20 cellular contexts compared by ENCODE assay signal in genomic region chr12:132510746-132511477, GRCh38. TPM values are rescaled to one million over a fixed set of nuclear protein-coding genes. Genes with fewer than 3 reads are reported as not detected.
DNase-seq lines count a peak whose midpoint lies in the region; ATAC-seq, FAIRE-seq and TF ChIP-seq lines count a peak whose summit lies in the region.
"Had no signal": no experiment of that assay in that cellular context is flagged by ENCODE, and none has a peak within 500 bp of the region (broad histone marks: within the 10 kb centered on the region; RNA-seq: fewer than 3 reads in every experiment).

No MANE protein-coding gene starts in this region.

- no peak overlapping the region for H3K27ac Mint-ChIP-seq in activated T-cell treated with anti-CD3 and anti-CD28 coated beads, Interleukin-2, amount 50 U/mL, for 72 hours
- H3K27ac Mint-ChIP-seq in activated CD8-positive, alpha-beta T cell treated with anti-CD3 and anti-CD28 coated beads for 36 hours, result no peak overlapping the region
- H3K27ac Mint-ChIP-seq: B cell had no signal

- ATAC-seq in HepG2, result no peak
- ATAC-seq in right lobe of liver, result no peak
- no peak for ATAC-seq in GM12878
- ATAC-seq in GM21423 (IDR thresholded peaks at IDR 0.05; ENCODE audit: unreplicated experiment), result no peak
- no peak for ATAC-seq in activated T-cell treated with anti-CD3 and anti-CD28 coated beads, Interleukin-2, amount 50 U/mL, for 72 hours (replicated peaks in 1 of 2)
- ATAC-seq in activated CD8-positive, alpha-beta T cell treated with anti-CD3 and anti-CD28 coated beads for 36 hours, result no peak

- TSS peak; percentile 38 for BruUV-seq in HepG2 (replicated peaks; lab: Mats Ljungman, UMichigan)
- BruUV-seq in GM12878 (replicated peaks; lab: Mats Ljungman, UMichigan), result no TSS peak

- H3K79me1 ChIP-seq in neuronal stem cell (ENCODE audit: low read depth, low read length), result peaks cover 20% of the 10 kb centered on the region

- H3K27me3 Mint-ChIP-seq in activated T-cell treated with anti-CD3 and anti-CD28 coated beads, Interleukin-2, amount 50 U/mL, for 72 hours (ENCODE audit: low read depth), result no peaks in the 10 kb centered on the region
- no peaks in the 10 kb centered on the region for H3K27me3 Mint-ChIP-seq in activated CD8-positive, alpha-beta T cell treated with anti-CD3 and anti-CD28 coated beads for 36 hours
- H3K27me3 Mint-ChIP-seq: B cell had no signal

- in situ Hi-C loops in HepG2 (cut with HindIII; ENCODE audit: extremely low pct_ligation_motif_present, low pct_unique_long_range_greater_than_20kb) (no loop called here), GM12878 (cut with MboI) (loop anchor here (5.0 kb wide), 1 partner anchor 94 kb away; no protein-coding TSS in a partner anchor)

- peaks cover 6% of the 10 kb centered on the region for H3K79me2 ChIP-seq in HepG2 (ENCODE audit: insufficient read depth, low read length)
- peaks cover 9% of the 10 kb centered on the region for H3K79me2 ChIP-seq in GM12878 (ENCODE audit: control insufficient read depth, insufficient read depth, low read length)

- DNase-seq in HepG2 (ENCODE audit: low spot score) (no peak), right lobe of liver (no peak), GM12878 (ENCODE audit: low read depth, low spot score) (no peak), neuronal stem cell (ENCODE audit: low spot score) (no peak), NCI-H1930 (lab: John Stamatoyannopoulos, UW) (no peak)
- no peak for DNase-seq in activated T-cell treated with anti-CD3 and anti-CD28 coated beads, Interleukin-2, amount 50 U/mL, for 72 hours
- DNase-seq in activated CD8-positive, alpha-beta T cell treated with anti-CD3 and anti-CD28 coated beads for 36 hours, result no peak
- DNase-seq: COR-L47, DMS153, GDM1, Karpas-422, NCI-H1694, NCI-H2081 treated with DMSO at 0.1 percent for 48 hours, NCI-H446, NCI-H526, SJCRH30 had no signal

- TF ChIP-seq CTCF in HepG2 (CRISPR knock-in tag; IDR thresholded peaks at IDR 0.05), result no peak
- TF ChIP-seq CTCF in right lobe of liver (IDR thresholded peaks at IDR 0.05), result no peak
- TF ChIP-seq CTCF in GM12878 (IDR thresholded peaks at IDR 0.05 in 2 of 3, conservative IDR thresholded peaks at IDR 0.05 in 1 of 3; ENCODE audit: control insufficient read depth in 2 of 3, extremely low read depth in 1 of 3, insufficient read depth in 1 of 3, low read depth in 3 of 3, low read length in 3 of 3), result no peak
- TF ChIP-seq CTCF in activated CD8-positive, alpha-beta T cell treated with anti-CD3 and anti-CD28 coated beads for 36 hours (IDR thresholded peaks at IDR 0.05), result no peak

- no peak overlapping the region for H4K8ac ChIP-seq in neuronal stem cell (ENCODE audit: low read depth, low read length)

- H3K14ac ChIP-seq in neuronal stem cell (ENCODE audit: low read length), result no peak overlapping the region

- FAIRE-seq in HepG2 (lab: Jason Lieb, UNC), result no peak
- no peak for FAIRE-seq in GM12878 (lab: Jason Lieb, UNC)
- FAIRE-seq: H54, RCC 7860 had no signal

- no peak overlapping the region for H2AFZ ChIP-seq in HepG2 (ENCODE audit: low read length)
- no peak overlapping the region for H2AFZ ChIP-seq in GM12878 (ENCODE audit: control insufficient read depth, low read depth, low read length)
- H2AFZ ChIP-seq in neuronal stem cell (ENCODE audit: low read length), result no peak overlapping the region

- H4K20me1 ChIP-seq in HepG2 (ENCODE audit: insufficient read depth, low read length) (peaks cover 20% of the 10 kb centered on the region; the same call in 1 of the 2 replicates), GM12878 (ENCODE audit: control insufficient read depth, insufficient read depth) (peaks cover 2% of the 10 kb centered on the region)

- no peak overlapping the region for H3K4me3 Mint-ChIP-seq in activated T-cell treated with anti-CD3 and anti-CD28 coated beads, Interleukin-2, amount 50 U/mL, for 72 hours
- H3K4me3 Mint-ChIP-seq in activated CD8-positive, alpha-beta T cell treated with anti-CD3 and anti-CD28 coated beads for 36 hours, result no peak overlapping the region
- H3K4me3 Mint-ChIP-seq: B cell had no signal

- TF ChIP-seq RAD21 in HepG2 (CRISPR knock-in tag; IDR thresholded peaks at IDR 0.05), result no peak
- TF ChIP-seq RAD21 in GM12878 (IDR thresholded peaks at IDR 0.05; ENCODE audit: insufficient read depth, low read depth, low read length), result no peak

- RAD21 ChIA-PET in GM12878 (lab: Charles Lee; ENCODE audit: unreplicated experiment), result no interaction called here

- no peak overlapping the region for H2BK12ac ChIP-seq in neuronal stem cell (ENCODE audit: low read length)

- 98% methylated on average over 16 of the region's 25 CpGs for WGBS in HepG2 (ENCODE audit: low lambda C conversion rate)
- 94% methylated on average over 10 of the region's 25 CpGs for WGBS in right lobe of liver (ENCODE audit: insufficient coverage, low coverage, low lambda C conversion rate, missing lambda C conversion rate)
- 79% methylated on average over 24 of the region's 25 CpGs for WGBS in GM12878 (ENCODE audit: insufficient coverage, insufficient replicate concordance, low lambda C conversion rate, missing lambda C conversion rate)
- no CpG with 5 or more reads among the region's 25 CpGs for WGBS in neuronal stem cell (ENCODE audit: extremely low coverage in 2 of 2, insufficient read length in 2 of 2, insufficient replicate concordance in 1 of 2), 2 donors

- no peaks in the 10 kb centered on the region for H3K9me3 Mint-ChIP-seq in activated T-cell treated with anti-CD3 and anti-CD28 coated beads, Interleukin-2, amount 50 U/mL, for 72 hours
- no peaks in the 10 kb centered on the region for H3K9me3 Mint-ChIP-seq in activated CD8-positive, alpha-beta T cell treated with anti-CD3 and anti-CD28 coated beads for 36 hours

- SMC1A ChIA-PET in GM12878 (lab: Charles Lee; ENCODE audit: uncharacterized antibody, unreplicated experiment), result no interaction called here

- no peak overlapping the region for H3K4me2 ChIP-seq in HepG2 (ENCODE audit: low read depth, low read length)
- H3K4me2 ChIP-seq in GM12878 (ENCODE audit: control insufficient read depth, insufficient read depth), result no peak overlapping the region
- H3K4me2 ChIP-seq in neuronal stem cell (ENCODE audit: insufficient read depth, low read length, poor library complexity, severe bottlenecking), result no peak overlapping the region

- H2BK5ac ChIP-seq in neuronal stem cell (ENCODE audit: low read length), result peak overlapping the region; percentile 53

- no peaks in the 10 kb centered on the region for H3K9me3 ChIP-seq in HepG2 (ENCODE audit: low read length)
- H3K9me3 ChIP-seq in right lobe of liver, result no peaks in the 10 kb centered on the region
- H3K9me3 ChIP-seq in GM12878 (replicated peaks; ENCODE audit: control insufficient read depth, insufficient read depth, low read length), result no peaks in the 10 kb centered on the region
- H3K9me3 ChIP-seq in neuronal stem cell (replicated peaks in 1 of 2; ENCODE audit: control insufficient read depth in 2 of 2, insufficient read depth in 1 of 2, low read depth in 1 of 2, low read length in 2 of 2), result peaks cover 0 to 5% of the 10 kb centered on the region in 2 donors
- H3K9me3 ChIP-seq: SJCRH30 had no signal

- no peak overlapping the region for H3K4ac ChIP-seq in neuronal stem cell (ENCODE audit: low read length)

- no peak overlapping the region for H3K18ac ChIP-seq in neuronal stem cell (ENCODE audit: low read length)

- H3K36me3 Mint-ChIP-seq in activated T-cell treated with anti-CD3 and anti-CD28 coated beads, Interleukin-2, amount 50 U/mL, for 72 hours (ENCODE audit: insufficient read depth in 2 of 2), result peaks cover 0 to 1% of the 10 kb centered on the region in 2 donors
- peaks cover 7% of the 10 kb centered on the region for H3K36me3 Mint-ChIP-seq in activated CD8-positive, alpha-beta T cell treated with anti-CD3 and anti-CD28 coated beads for 36 hours (ENCODE audit: low read depth)

- H3K4me1 Mint-ChIP-seq in activated T-cell treated with anti-CD3 and anti-CD28 coated beads, Interleukin-2, amount 50 U/mL, for 72 hours (ENCODE audit: low read depth), result peaks cover 11% of the 10 kb centered on the region
- peaks cover 14% of the 10 kb centered on the region for H3K4me1 Mint-ChIP-seq in activated CD8-positive, alpha-beta T cell treated with anti-CD3 and anti-CD28 coated beads for 36 hours (ENCODE audit: low read depth)

- H3K4me1 ChIP-seq in HepG2 (ENCODE audit: insufficient read depth, low read length), result peaks cover 1% of the 10 kb centered on the region; the same call in 1 of the 2 replicates
- peaks cover 0 to 25% (median 10%) of the 10 kb centered on the region in 4 donors for H3K4me1 ChIP-seq in right lobe of liver
- peaks cover 9% of the 10 kb centered on the region for H3K4me1 ChIP-seq in GM12878 (ENCODE audit: control insufficient read depth, insufficient read depth, low read length)
- H3K4me1 ChIP-seq in neuronal stem cell (ENCODE audit: control insufficient read depth in 2 of 2, insufficient read depth in 1 of 2, low read depth in 1 of 2, low read length in 2 of 2), result peaks cover 6 to 13% of the 10 kb centered on the region in 2 donors
- H3K4me1 ChIP-seq: SJCRH30 had no signal

- H2BK15ac ChIP-seq in neuronal stem cell (ENCODE audit: low read length), result no peak overlapping the region

- H3K23ac ChIP-seq in neuronal stem cell (ENCODE audit: low read depth, low read length, poor library complexity), result no peak overlapping the region

- no peak overlapping the region for H3K9ac ChIP-seq in HepG2 (ENCODE audit: insufficient read depth, low read depth, low read length)
- H3K9ac ChIP-seq in GM12878 (ENCODE audit: control insufficient read depth, insufficient read depth, low read length), result no peak overlapping the region
- peak overlapping the region; percentile 44 for H3K9ac ChIP-seq in neuronal stem cell (ENCODE audit: low read depth, low read length, poor library complexity)

- H3K27ac ChIP-seq in HepG2 (ENCODE audit: extremely low read length, insufficient read depth, low read length), result no peak overlapping the region
- no peak overlapping the region for H3K27ac ChIP-seq in right lobe of liver
- H3K27ac ChIP-seq in GM12878 (ENCODE audit: control insufficient read depth, insufficient read depth), result no peak overlapping the region
- no peak overlapping the region for H3K27ac ChIP-seq in neuronal stem cell (replicated peaks; ENCODE audit: low read length)
- H3K27ac ChIP-seq: SJCRH30 had no signal

- no peak for TF ChIP-seq POLR2A in HepG2 (IDR thresholded peaks at IDR 0.05; ENCODE audit: insufficient read depth in 1 of 2, low read depth in 2 of 2, low read length in 2 of 2)
- TF ChIP-seq POLR2A in right lobe of liver (IDR thresholded peaks at IDR 0.05), result no peak
- TF ChIP-seq POLR2A in GM12878 (IDR thresholded peaks at IDR 0.05; ENCODE audit: low read depth, low read length), result no peak

- CTCF ChIA-PET in HepG2 (lab: Yijun Ruan, JAX; ENCODE audit: low intra/inter-chr PET ratio, low total read pairs), result no interaction called here
- CTCF ChIA-PET in GM12878 (lab: Yijun Ruan, JAX), result no interaction called here
- CTCF ChIA-PET in activated CD8-positive, alpha-beta T cell treated with anti-CD3 and anti-CD28 coated beads for 36 hours (lab: Charles Lee), result no interaction called here

- no peak overlapping the region for H2AK5ac ChIP-seq in neuronal stem cell (ENCODE audit: low read depth, low read length)

- no peak overlapping the region for H4K91ac ChIP-seq in neuronal stem cell (ENCODE audit: low read depth, low read length, poor library complexity)

- H3K27me3 ChIP-seq in HepG2 (ENCODE audit: control insufficient read depth in 1 of 2, insufficient read depth in 2 of 2, low read length in 2 of 2), result no peaks in the 10 kb centered on the region
- H3K27me3 ChIP-seq in right lobe of liver, result no peaks in the 10 kb centered on the region
- no peaks in the 10 kb centered on the region; a peak in 1 of 4 replicates for H3K27me3 ChIP-seq in GM12878 (replicated peaks in 1 of 2; ENCODE audit: control insufficient read depth in 2 of 2, insufficient read depth in 2 of 2, low read length in 1 of 2)
- no peaks in the 10 kb centered on the region for H3K27me3 ChIP-seq in neuronal stem cell (ENCODE audit: control insufficient read depth in 3 of 3, insufficient read depth in 3 of 3, low read depth in 1 of 3, low read length in 3 of 3)
- H3K27me3 ChIP-seq: SJCRH30 had no signal

- TF ChIP-seq EP300 in HepG2 (IDR thresholded peaks at IDR 0.05; ENCODE audit: low read depth in 2 of 2, low read length in 2 of 2) (no peak), HepG2 (CRISPR knock-in tag; IDR thresholded peaks at IDR 0.05; ENCODE audit: borderline replicate concordance) (no peak), GM12878 (IDR thresholded peaks at IDR 0.05; ENCODE audit: borderline replicate concordance in 1 of 2, control insufficient read depth in 1 of 2, low read depth in 2 of 2, low read length in 2 of 2) (no peak)

- intact Hi-C loops in HepG2 (cut with micrococcal nuclease; ENCODE audit: unreplicated experiment) (no loop called here), right lobe of liver (cut with DNase I) (no loop called here), GM12878 (cut with micrococcal nuclease; ENCODE audit: unreplicated experiment) (no loop called here)
- intact Hi-C loops in activated CD8-positive, alpha-beta T cell treated with anti-CD3 and anti-CD28 coated beads for 36 hours (cut with micrococcal nuclease), result no loop called here

- H3K36me3 ChIP-seq in HepG2 (replicated peaks in 1 of 2; ENCODE audit: control insufficient read depth in 1 of 2, insufficient read depth in 2 of 2, low read length in 2 of 2) (peaks cover 1 to 7% of the 10 kb centered on the region in 2 experiments; a peak in 2 of 5 replicates), right lobe of liver (peaks cover 0 to 7% (median 0%) of the 10 kb centered on the region in 4 donors), GM12878 (ENCODE audit: control insufficient read depth in 2 of 2, insufficient read depth in 2 of 2, low read length in 1 of 2) (peaks cover 0 to 15% of the 10 kb centered on the region in 2 experiments; a peak in 2 of 4 replicates), neuronal stem cell (replicated peaks in 1 of 2; ENCODE audit: control insufficient read depth in 2 of 2, insufficient read depth in 2 of 2, low read length in 2 of 2) (peaks cover 6 to 13% of the 10 kb centered on the region in 2 donors)
- H3K36me3 ChIP-seq: SJCRH30 had no signal

- POLR2A ChIA-PET in HepG2 (lab: Yijun Ruan, JAX), result no interaction called here
- POLR2A ChIA-PET in GM12878 (lab: Charles Lee), result no interaction called here
- POLR2A ChIA-PET in activated CD8-positive, alpha-beta T cell treated with anti-CD3 and anti-CD28 coated beads for 36 hours (lab: Charles Lee), result no interaction called here

- H3K4me3 ChIP-seq in HepG2 (replicated peaks in 1 of 3; ENCODE audit: insufficient read depth in 1 of 3, low read depth in 2 of 3, low read length in 3 of 3), result no peak overlapping the region
- no peak overlapping the region for H3K4me3 ChIP-seq in right lobe of liver
- H3K4me3 ChIP-seq in GM12878, result no peak overlapping the region
- H3K4me3 ChIP-seq in neuronal stem cell (ENCODE audit: low read length in 2 of 2), result no peak overlapping the region
- H3K4me3 ChIP-seq: SJCRH30 had no signal

- H2BK120ac ChIP-seq in neuronal stem cell (ENCODE audit: low read depth, low read length), result no peak overlapping the region

RNA-seq across cellular contexts. Expression of gene FBRSL1, which starts 21.0 kb away (rescaled TPM):
- 3.7 and 7.9 TPM in 2 replicates for total RNA-seq in HepG2 (2016; rRNA removed; fragmentation: Illumina TruSeq; extraction: Trizol)
- 2.7 and 3.6 TPM in 2 replicates for total RNA-seq in HepG2 (2016; cell fraction: cytosol; rRNA removed; fragmentation: Illumina TruSeq; extraction: Trizol; ENCODE audit: low read depth)
- 5.4 and 6.9 TPM in 2 replicates for total RNA-seq in HepG2 (2016; cell fraction: insoluble cytoplasmic fraction; rRNA removed; fragmentation: Illumina TruSeq; extraction: Trizol)
- total RNA-seq in HepG2 (2016; cell fraction: membrane; rRNA removed; fragmentation: Illumina TruSeq; extraction: Trizol), result 7.0 and 9.3 TPM in 2 replicates
- 10.9 and 11.0 TPM in 2 replicates for total RNA-seq in HepG2 (2016; cell fraction: nucleus; rRNA removed; fragmentation: Illumina TruSeq; extraction: Trizol)
- polyA plus RNA-seq in HepG2 (2011; rRNA removed), result 3.6 and 4.9 TPM in 2 replicates
- 3.0 and 6.0 TPM in 2 replicates for polyA plus RNA-seq in HepG2 (2011; cell fraction: cytosol; rRNA removed)
- polyA plus RNA-seq in HepG2 (2011; cell fraction: nucleus; rRNA removed), result 50.9 and 76.3 TPM in 2 replicates
- polyA plus RNA-seq in HepG2 (2012), result 25.5 and 31.0 TPM in 2 replicates
- polyA plus RNA-seq in HepG2 (2016; cell fraction: cytosol; fragmentation: Illumina TruSeq; extraction: Trizol; ENCODE audit: low read depth), result 5.9 and 6.4 TPM in 2 replicates
- polyA plus RNA-seq in HepG2 (2016; cell fraction: insoluble cytoplasmic fraction; fragmentation: Illumina TruSeq; extraction: Trizol; ENCODE audit: low read depth), result 20.0 and 28.2 TPM in 2 replicates
- 20.5 and 23.8 TPM in 2 replicates for polyA plus RNA-seq in HepG2 (2016; cell fraction: membrane; fragmentation: Illumina TruSeq; extraction: Trizol; ENCODE audit: low read depth)
- 64.1 and 69.3 TPM in 2 replicates for polyA plus RNA-seq in HepG2 (2016; cell fraction: nucleus; fragmentation: Illumina TruSeq; extraction: Trizol; ENCODE audit: insufficient read depth, low read depth)
- polyA minus RNA-seq in HepG2 (2011; rRNA and poly(A)+ RNA removed; ENCODE audit: low replicate concordance), result 3.8 and 7.6 TPM in 2 replicates
- 17.3 and 28.7 TPM in 2 replicates for polyA minus RNA-seq in HepG2 (2011; cell fraction: cytosol; rRNA and poly(A)+ RNA removed)
- 8.5 and 11.2 TPM in 2 replicates for polyA minus RNA-seq in HepG2 (2011; cell fraction: nucleus; rRNA and poly(A)+ RNA removed)
- 10 to 100 TPM; 16.2 to 27.6 (median 23.3) TPM for total RNA-seq in right lobe of liver
- 30.6 and 38.6 TPM in 2 replicates for total RNA-seq in GM12878 (2013; cell fraction: nucleolus; rRNA removed)
- 4.5 and 6.3 TPM in 2 replicates for total RNA-seq in GM12878 (2014; rRNA removed)
- total RNA-seq in GM12878 (2014; rRNA removed; fragmentation: Illumina TruSeq; extraction: Trizol), result 2.0 and 6.7 TPM in 2 replicates
- total RNA-seq in GM12878 (2021), result 53.4 and 55.1 TPM in 2 replicates
- 34.4 TPM for polyA plus RNA-seq in GM12878 (2011; ENCODE audit: low read depth)
- 0.40 and 0.81 TPM in 2 replicates for polyA plus RNA-seq in GM12878 (2011; rRNA removed)
- 2.6 and 7.9 TPM in 2 replicates for polyA plus RNA-seq in GM12878 (2011; cell fraction: cytosol; rRNA removed)
- 17.0 and 38.4 TPM in 2 replicates for polyA plus RNA-seq in GM12878 (2011; cell fraction: nucleus; rRNA removed)
- 21.0 and 21.8 TPM in 2 replicates for polyA plus RNA-seq in GM12878 (2012)
- 1.1 and 12.3 TPM in 2 replicates for polyA plus RNA-seq in GM12878 (2014; fragmentation: Illumina TruSeq; extraction: Trizol)
- under 1 TPM; 0.19 to 0.58 TPM for polyA plus RNA-seq in GM12878 (2014; fragmentation: Nextera tagmentation; extraction: Ambion mirVana)
- 19.9 and 29.3 TPM in 2 replicates for polyA plus RNA-seq in GM12878 (2014; rRNA removed)
- polyA plus RNA-seq in GM12878 (2016; fragmentation: Nextera tagmentation; extraction: Ambion mirVana), result 1 to 10 TPM; 1.4 to 1.9 TPM
- polyA minus RNA-seq in GM12878 (2011; rRNA and poly(A)+ RNA removed), result 0.59 and 2.1 TPM in 2 replicates
- 7.5 and 13.1 TPM in 2 replicates for polyA minus RNA-seq in GM12878 (2011; cell fraction: cytosol; rRNA and poly(A)+ RNA removed)
- polyA minus RNA-seq in GM12878 (2011; cell fraction: nucleus; rRNA and poly(A)+ RNA removed), result 2.8 and 6.9 TPM in 2 replicates
- polyA plus RNA-seq in neuronal stem cell (2013, experiment 1 of 2), result 61.7 TPM
- 70.1 TPM for polyA plus RNA-seq in neuronal stem cell (2013, experiment 2 of 2)
- total RNA-seq in activated T-cell treated with anti-CD3 and anti-CD28 coated beads, Interleukin-2, amount 50 U/mL, for 72 hours, result 10 to 100 TPM; 37.0 to 42.7 TPM
- total RNA-seq in activated CD8-positive, alpha-beta T cell treated with anti-CD3 and anti-CD28 coated beads for 36 hours, result 10 to 100 TPM; 41.4 to 48.1 TPM

Comparison
In these comparisons a context has a peak if more than half of its experiments do, and no peak if none do; other contexts are left out.
1. Of the 75 proteins assayed by ChIP-seq in both HepG2 and GM12878: peak only in HepG2: none; only in GM12878: BCL3; in both: none; in neither: 74.